20 cellular contexts compared by ENCODE assay signal in the genomic region with DNA sequence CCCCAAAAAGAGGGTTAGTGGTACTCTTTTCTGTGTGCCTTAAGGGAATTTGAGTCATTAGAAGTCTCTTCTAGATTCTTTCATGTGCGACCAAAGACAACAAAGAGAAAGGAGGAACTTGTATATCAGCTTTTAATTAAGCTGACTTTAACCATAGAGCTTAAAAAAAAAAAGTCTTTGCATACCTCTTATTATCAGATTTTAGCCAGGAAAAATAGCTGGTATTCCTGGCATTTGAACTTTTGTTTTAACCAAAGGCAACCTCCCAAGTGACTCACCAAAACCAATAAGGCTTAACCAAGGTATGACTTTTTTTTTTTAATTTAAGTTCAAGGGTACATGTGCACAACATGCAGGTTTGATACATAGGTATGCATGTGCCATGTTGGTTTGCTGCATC.
DNase-seq lines count a peak whose midpoint lies in the region; ATAC-seq, FAIRE-seq and TF ChIP-seq lines count a peak whose summit lies in the region.
"Had no signal": no experiment of that assay in that cellular context is flagged by ENCODE, and none has a peak within 500 bp of the region (broad histone marks: within the 10 kb centered on the region; RNA-seq: fewer than 3 reads in every experiment).

No MANE protein-coding gene starts in this region.

- no peaks in the 10 kb centered on the region for H3K4me1 Mint-ChIP-seq in natural killer cell
- H3K4me1 Mint-ChIP-seq: B cell had no signal

- H3K27me3 Mint-ChIP-seq in natural killer cell (ENCODE audit: low read depth in 2 of 2) = peaks cover 4 to 6% of the 10 kb centered on the region in 2 donors

- H3K36me3 ChIP-seq in neuronal stem cell (replicated peaks in 1 of 2; ENCODE audit: control insufficient read depth in 2 of 2, insufficient read depth in 2 of 2, low read length in 2 of 2) = no peaks in the 10 kb centered on the region
- H3K36me3 ChIP-seq: BLaER1 treated with 17β-estradiol and CSF1 and Interleukin-3, amounts not matched to agents 10 nM and 100 nM had no signal

- no peak overlapping the region for H3K4me2 ChIP-seq in neuronal stem cell (ENCODE audit: insufficient read depth, low read length, poor library complexity, severe bottlenecking)
- H3K4me2 ChIP-seq: BLaER1 treated with 17β-estradiol and CSF1 and Interleukin-3, amounts not matched to agents 10 nM and 100 nM had no signal

- no peaks in the 10 kb centered on the region for H3K4me1 ChIP-seq in neuronal stem cell (ENCODE audit: control insufficient read depth in 2 of 2, insufficient read depth in 1 of 2, low read depth in 1 of 2, low read length in 2 of 2)
- H3K4me1 ChIP-seq: BLaER1 treated with 17β-estradiol and CSF1 and Interleukin-3, amounts not matched to agents 10 nM and 100 nM had no signal

- H3K9me3 ChIP-seq in neuronal stem cell (replicated peaks in 1 of 2; ENCODE audit: control insufficient read depth in 2 of 2, insufficient read depth in 1 of 2, low read depth in 1 of 2, low read length in 2 of 2) = peaks cover 2 to 24% of the 10 kb centered on the region in 2 donors

- H3K27ac Mint-ChIP-seq in natural killer cell = no peak overlapping the region
- H3K27ac Mint-ChIP-seq: B cell; CD8-positive, alpha-beta T cell; HFFc6 had no signal

- H3K14ac ChIP-seq in neuronal stem cell (ENCODE audit: low read length) = no peak overlapping the region

- peaks cover 8% of the 10 kb centered on the region for H3K36me3 Mint-ChIP-seq in natural killer cell

- H3K4me3 ChIP-seq in AG10803 (ENCODE audit: low read length) (no peak overlapping the region), neuronal stem cell (ENCODE audit: low read length in 2 of 2) (no peak overlapping the region)
- H3K4me3 ChIP-seq: BLaER1 treated with 17β-estradiol and CSF1 and Interleukin-3, amounts not matched to agents 10 nM and 100 nM; GM12878 had no signal

- no peak overlapping the region for H2BK12ac ChIP-seq in neuronal stem cell (ENCODE audit: low read length)

- no peak for ATAC-seq in natural killer cell
- ATAC-seq: CD8-positive, alpha-beta T cell; GM12878; HCT116 had no signal

- DNase-seq in AG10803 (ENCODE audit: low read depth) (peak; percentile 37), M059J (ENCODE audit: low read depth) (peak; percentile 95), astrocyte of the hippocampus (ENCODE audit: low read depth, low spot score) (peak; percentile 47), neuronal stem cell (ENCODE audit: low spot score) (no peak), cerebellar cortex (ENCODE audit: low spot score) (no peak), D721Med (ENCODE audit: insufficient read length, low spot score) (no peak), natural killer cell (no peak)
- DNase-seq: 8988T; Calu3; CD8-positive, alpha-beta T cell; DMS 273 treated with DMSO at 0.1 percent for 48 hours; GF-D8; GOT3; H7; HFFc6 had no signal

- H4K91ac ChIP-seq in neuronal stem cell (ENCODE audit: low read depth, low read length, poor library complexity) = no peak overlapping the region

- no peak for FAIRE-seq in D721Med (lab: Jason Lieb, UNC)
- FAIRE-seq: GM12878 had no signal

- no peak overlapping the region for H4K8ac ChIP-seq in neuronal stem cell (ENCODE audit: low read depth, low read length)

- H3K18ac ChIP-seq in neuronal stem cell (ENCODE audit: low read length) = no peak overlapping the region

- no peak overlapping the region for H3K9ac ChIP-seq in neuronal stem cell (ENCODE audit: low read depth, low read length, poor library complexity)
- H3K9ac ChIP-seq: BLaER1 treated with 17β-estradiol and CSF1 and Interleukin-3, amounts not matched to agents 10 nM and 100 nM had no signal

- H2AK5ac ChIP-seq in neuronal stem cell (ENCODE audit: low read depth, low read length) = no peak overlapping the region

- no peaks in the 10 kb centered on the region for H3K79me1 ChIP-seq in neuronal stem cell (ENCODE audit: low read depth, low read length)

- no peaks in the 10 kb centered on the region for H3K27me3 ChIP-seq in neuronal stem cell (ENCODE audit: control insufficient read depth in 3 of 3, insufficient read depth in 3 of 3, low read depth in 1 of 3, low read length in 3 of 3)
- H3K27me3 ChIP-seq: BLaER1 treated with 17β-estradiol and CSF1 and Interleukin-3, amounts not matched to agents 10 nM and 100 nM had no signal

- H3K4me3 Mint-ChIP-seq in natural killer cell = no peak overlapping the region
- H3K4me3 Mint-ChIP-seq: B cell; CD8-positive, alpha-beta T cell; HFFc6 had no signal

- H2BK120ac ChIP-seq in neuronal stem cell (ENCODE audit: low read depth, low read length) = no peak overlapping the region

- no peak overlapping the region for H2BK5ac ChIP-seq in neuronal stem cell (ENCODE audit: low read length)

- H3K23ac ChIP-seq in neuronal stem cell (ENCODE audit: low read depth, low read length, poor library complexity) = no peak overlapping the region

- no peak overlapping the region for H3K27ac ChIP-seq in neuronal stem cell (replicated peaks; ENCODE audit: low read length)
- H3K27ac ChIP-seq: BLaER1 treated with 17β-estradiol and CSF1 and Interleukin-3, amounts not matched to agents 10 nM and 100 nM; HL-60 had no signal

- intact Hi-C loops in natural killer cell (cut with micrococcal nuclease) = no loop called here

- no peak overlapping the region for H3K4ac ChIP-seq in neuronal stem cell (ENCODE audit: low read length)

- no peaks in the 10 kb centered on the region for H3K9me3 Mint-ChIP-seq in natural killer cell

- H2AFZ ChIP-seq in neuronal stem cell (ENCODE audit: low read length) = peak overlapping the region; percentile 37

- TF ChIP-seq CTCF in AG10803 (conservative IDR thresholded peaks at IDR 0.05; ENCODE audit: low read length) = no peak
- no peak for TF ChIP-seq CTCF in D721Med (IDR thresholded peaks at IDR 0.05; ENCODE audit: insufficient read depth, missing control alignments)
- no peak for TF ChIP-seq CTCF in natural killer cell (IDR thresholded peaks at IDR 0.05)

- WGBS in neuronal stem cell (ENCODE audit: extremely low coverage in 2 of 2, insufficient read length in 2 of 2, insufficient replicate concordance in 1 of 2), 2 donors = no CpG with 5 or more reads among the region's 1 CpG

- H2BK15ac ChIP-seq in neuronal stem cell (ENCODE audit: low read length) = no peak overlapping the region

Comparison
In these comparisons a context has a peak if more than half of its experiments do, and no peak if none do; other contexts are left out.
1. DNase-seq: peak in AG10803 (single experiment), M059J (single experiment) and astrocyte of the hippocampus (single experiment); none in neuronal stem cell (single experiment), cerebellar cortex (single experiment), D721Med (single experiment) and natural killer cell (single experiment).